In the genomic region with DNA sequence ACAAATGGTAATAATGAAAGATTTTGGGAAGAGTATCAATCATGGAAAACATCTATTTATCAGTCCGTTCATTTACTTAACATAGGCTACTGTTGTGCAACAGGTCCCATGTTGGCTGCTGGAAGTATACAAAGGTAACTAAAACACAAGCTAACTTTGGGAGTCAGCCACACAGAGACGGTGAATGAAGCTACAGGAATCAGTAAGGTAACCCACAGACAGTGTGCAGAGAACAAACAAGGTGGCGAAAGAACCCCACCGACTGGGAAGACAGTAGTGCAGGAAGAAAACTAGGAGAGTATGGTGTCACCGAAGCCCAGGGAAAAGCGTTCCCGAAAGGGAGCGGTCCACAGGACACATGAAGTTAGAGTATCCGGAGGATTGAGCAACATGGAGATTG, we compare ENCODE assay signal across 18 cellular contexts.
"Had no signal": no experiment of that assay in that cellular context is flagged by ENCODE, and none has a peak within 500 bp of the region (broad histone marks: within the 10 kb centered on the region; RNA-seq: fewer than 3 reads in every experiment).

No MANE protein-coding gene starts in this region.

- DNase-seq: effector memory CD8-positive, alpha-beta T cell; erythroblast; gastrocnemius medialis; heart left ventricle; kidney; natural killer cell; stimulated activated CD4-positive, alpha-beta T cell treated with anti-CD3 and anti-CD28 coated beads, Interleukin-12 subunit alpha, Interleukin-12 subunit beta, amount 100 ng/mL, for 4 hours; stimulated activated CD4-positive, alpha-beta T cell treated with anti-CD3 and anti-CD28 coated beads, Interleukin-1b, Interleukin-23, amount 100 ng/mL, for 48 hours; stimulated activated CD4-positive, alpha-beta T cell treated with anti-CD3 and anti-CD28 coated beads, Interleukin-4, amount 100 ng/mL, for 1 hour; stimulated activated CD8-positive, alpha-beta memory T cell treated with anti-CD3 and anti-CD28 coated beads, Interleukin-4, amount 100 ng/mL, for 48 hours; stimulated activated naive CD4-positive, alpha-beta T cell; stimulated activated naive CD8-positive, alpha-beta T cell treated with anti-CD3 and anti-CD28 coated beads, Interleukin-15, amount 100 ng/mL, for 72 hours; transverse colon had no signal

- H3K9me3 Mint-ChIP-seq: effector memory CD8-positive, alpha-beta T cell; memory B cell; natural killer cell; neural crest cell; stimulated activated naive CD8-positive, alpha-beta T cell treated with anti-CD3 and anti-CD28 coated beads, Interleukin-15, amount 100 ng/mL, for 72 hours had no signal

- ATAC-seq: effector memory CD8-positive, alpha-beta T cell; gastrocnemius medialis; heart left ventricle; left lobe of liver; natural killer cell; sciatic nerve; stimulated activated naive CD8-positive, alpha-beta T cell treated with anti-CD3 and anti-CD28 coated beads, Interleukin-15, amount 100 ng/mL, for 72 hours had no signal

- H3K4me1 Mint-ChIP-seq: memory B cell; natural killer cell; stimulated activated naive CD8-positive, alpha-beta T cell treated with anti-CD3 and anti-CD28 coated beads, Interleukin-15, amount 100 ng/mL, for 72 hours had no signal

- H3K4me3 Mint-ChIP-seq: effector memory CD8-positive, alpha-beta T cell; memory B cell; natural killer cell; neural crest cell; stimulated activated naive CD8-positive, alpha-beta T cell treated with anti-CD3 and anti-CD28 coated beads, Interleukin-15, amount 100 ng/mL, for 72 hours had no signal

- H3K36me3 Mint-ChIP-seq: natural killer cell had no signal

- H3K27ac Mint-ChIP-seq: memory B cell; natural killer cell; progenitor cell of endocrine pancreas; stimulated activated naive CD8-positive, alpha-beta T cell treated with anti-CD3 and anti-CD28 coated beads, Interleukin-15, amount 100 ng/mL, for 72 hours had no signal

- H3K27me3 Mint-ChIP-seq: effector memory CD8-positive, alpha-beta T cell; memory B cell; progenitor cell of endocrine pancreas; stimulated activated naive CD8-positive, alpha-beta T cell treated with anti-CD3 and anti-CD28 coated beads, Interleukin-15, amount 100 ng/mL, for 72 hours had no signal
